ENCODE assay signal across 9 cellular contexts in the genomic region with DNA sequence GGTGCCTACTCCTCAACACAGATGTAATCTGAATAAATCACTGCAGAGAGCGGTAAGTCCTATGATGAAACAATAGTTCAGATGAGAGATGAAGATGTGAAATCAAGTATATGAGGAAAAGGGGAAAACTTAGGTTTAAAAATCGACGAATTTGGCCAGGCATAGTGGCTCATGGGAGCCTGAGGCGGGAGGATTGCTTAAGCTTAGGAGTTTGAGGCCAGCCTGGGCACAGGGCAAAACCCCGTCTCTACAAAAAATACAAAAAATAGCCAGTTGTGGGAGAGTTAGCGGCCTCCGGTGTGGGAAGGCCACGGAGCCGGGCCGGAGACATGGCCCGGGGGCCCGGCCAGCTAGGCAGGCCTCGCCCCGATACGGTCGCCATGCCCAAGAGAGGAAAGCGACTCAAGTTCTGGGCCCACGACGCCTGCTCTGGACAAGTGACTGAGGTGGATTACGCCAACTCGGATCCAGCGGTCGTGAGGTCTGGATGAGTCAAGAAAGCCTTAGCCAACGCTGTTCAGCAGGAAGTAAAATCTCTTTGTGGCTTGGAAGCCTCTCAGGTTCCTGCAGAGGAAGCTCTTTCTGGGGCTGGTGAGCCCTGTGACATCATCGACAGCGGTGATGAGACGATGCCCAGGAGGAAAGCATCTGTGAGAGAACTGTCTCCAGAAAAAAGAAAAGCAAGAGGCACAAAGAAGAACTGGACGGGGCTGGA.
DNase-seq lines count a peak whose midpoint lies in the region; ATAC-seq, FAIRE-seq and TF ChIP-seq lines count a peak whose summit lies in the region.
"Had no signal": no experiment of that assay in that cellular context is flagged by ENCODE, and none has a peak within 500 bp of the region (broad histone marks: within the 10 kb centered on the region; RNA-seq: fewer than 3 reads in every experiment).

No MANE protein-coding gene starts in this region.

- no peak for TF ChIP-seq POLR2A in body of pancreas (IDR thresholded peaks at IDR 0.05)

- POLR2A ChIA-PET in A673 (lab: Charles Lee; ENCODE audit: low non-redundant PET) = no interaction called here

- 61 to 80% methylated on average over 28 of the region's 28 CpGs for WGBS in body of pancreas, 2 donors
- 74 to 79% methylated on average over 28 of the region's 28 CpGs for WGBS in pancreas, 2 donors

- H3K9me3 ChIP-seq in body of pancreas (no peaks in the 10 kb centered on the region), pancreas (no peaks in the 10 kb centered on the region), A673 (ENCODE audit: low read depth, low read length, poor library complexity, severe bottlenecking) (no peaks in the 10 kb centered on the region)

- H3K4me3 ChIP-seq in body of pancreas = no peak overlapping the region
- no peak overlapping the region for H3K4me3 ChIP-seq in pancreas
- H3K4me3 ChIP-seq in A673 (ENCODE audit: low read depth, low read length, poor library complexity, severe bottlenecking) = no peak overlapping the region

- peak; percentile 88 for DNase-seq in GM04504 (ENCODE audit: low read depth)
- DNase-seq in RPMI7951 (ENCODE audit: low read depth) = peak; percentile 97
- peak in 1 of 4 donors; percentile 69 for DNase-seq in body of pancreas
- no peak for DNase-seq in pancreas
- DNase-seq in NCI-H510A (lab: John Stamatoyannopoulos, UW) = no peak
- DNase-seq in substantia nigra (lab: John Stamatoyannopoulos, UW) = no peak
- DNase-seq in A673 (ENCODE audit: low spot score) = no peak

- CTCF ChIA-PET in A673 (lab: Charles Lee) = no interaction called here

- no peak overlapping the region for H3K27ac ChIP-seq in body of pancreas
- H3K27ac ChIP-seq in pancreas = no peak overlapping the region
- no peak overlapping the region for H3K27ac ChIP-seq in substantia nigra (ENCODE audit: low read depth, low read length, poor library complexity, severe bottlenecking)
- no peak overlapping the region for H3K27ac ChIP-seq in A673 (ENCODE audit: low read depth, low read length, poor library complexity, severe bottlenecking)
- H3K27ac ChIP-seq: epithelial cell of prostate had no signal

- H3K4me1 ChIP-seq in body of pancreas (no peaks in the 10 kb centered on the region), pancreas (no peaks in the 10 kb centered on the region), A673 (ENCODE audit: insufficient read depth, low read length, poor library complexity, severe bottlenecking) (no peaks in the 10 kb centered on the region)

- H3K27me3 ChIP-seq in body of pancreas = no peaks in the 10 kb centered on the region
- no peaks in the 10 kb centered on the region for H3K27me3 ChIP-seq in pancreas
- H3K27me3 ChIP-seq in A673 (replicated peaks; ENCODE audit: insufficient read depth, low read depth, low read length, poor library complexity) = no peaks in the 10 kb centered on the region

- intact Hi-C loops in body of pancreas (cut with DNase I) = no loop called here
- intact Hi-C loops in pancreas (cut with DNase I) = no loop called here
- intact Hi-C loops in A673 (cut with micrococcal nuclease; ENCODE audit: unreplicated experiment) = no loop called here

- no peak for FAIRE-seq in pancreas (lab: Jason Lieb, UNC)

- TF ChIP-seq CTCF in body of pancreas (IDR thresholded peaks at IDR 0.05) (no peak), pancreas (IDR thresholded peaks at IDR 0.05) (no peak), A673 (conservative IDR thresholded peaks at IDR 0.05; ENCODE audit: low read depth, low read length) (no peak)

- no peaks in the 10 kb centered on the region for H3K36me3 ChIP-seq in body of pancreas (replicated peaks in 1 of 2; ENCODE audit: insufficient read depth in 1 of 2, low read depth in 2 of 2)
- H3K36me3 ChIP-seq in pancreas = no peaks in the 10 kb centered on the region
- H3K36me3 ChIP-seq in A673 (ENCODE audit: insufficient read depth, low read length, poor library complexity, severe bottlenecking) = no peaks in the 10 kb centered on the region

- BruUV-seq in A673 (replicated peaks; lab: Mats Ljungman, UMichigan) = no TSS peak

- ATAC-seq in body of pancreas = peak; percentile 33
- ATAC-seq in pancreas = peak in 3 of 4 donors; percentile 31 to 81 (median 63)
- ATAC-seq in GM19035 (IDR thresholded peaks at IDR 0.05; ENCODE audit: unreplicated experiment) = no peak

Comparison
In these comparisons a context has a peak if more than half of its experiments do, and no peak if none do; other contexts are left out.
1. DNase-seq: peak in GM04504 (single experiment) and RPMI7951 (single experiment); none in pancreas (0 of 6), NCI-H510A (single experiment), substantia nigra (0 of 49) and A673 (single experiment).